Comparison of ENCODE assay signal across 8 cellular contexts in genomic region chr13:36819064-36819810, GRCh38. TPM values are rescaled to one million over a fixed set of nuclear protein-coding genes. Genes with fewer than 3 reads are reported as not detected.
A peak's percentile ranks its signal among the peaks of the same experiment; 100 is the strongest.
DNase-seq lines count a peak whose midpoint lies in the region; ATAC-seq, FAIRE-seq and TF ChIP-seq lines count a peak whose summit lies in the region.

Gene RFXAP, plus strand, starts transcription at chr13:36819222. Its CDS starts 136 bp downstream, at chr13:36819358.

- POLR2A ChIA-PET in BJ (lab: Charles Lee) (no interaction called here), HepG2 (lab: Yijun Ruan, JAX) (interaction anchor here (0.7 to 0.9 kb wide), 2 partner anchors 9 to 10 kb away, joined by 3 to 4 read pairs; no protein-coding TSS in a partner anchor)

- FAIRE-seq in HepG2 (lab: Jason Lieb, UNC): no peak

- H3K9me3 ChIP-seq in HepG2 (ENCODE audit: low read length): no peaks in the 10 kb centered on the region

- peaks cover 47% of the 10 kb centered on the region for H3K4me1 Mint-ChIP-seq in activated CD4-positive, alpha-beta T cell treated with anti-CD3 and anti-CD28 coated beads, Interleukin-2, amount 10 ng/mL, durations not matched to agents 24 days and 14 days

- H2AFZ ChIP-seq in HepG2 (ENCODE audit: low read length): peak within 1 kb of the TSS; percentile 92

- peaks cover 48% of the 10 kb centered on the region for H3K4me1 ChIP-seq in HepG2 (ENCODE audit: insufficient read depth, low read length)

- DNase-seq in BJ (ENCODE audit: low read depth) (peak; percentile 24), NCI-H526 treated with DMSO at 0.1 percent for 48 hours (lab: John Stamatoyannopoulos, UW) (peak; percentile 84), coronary artery (ENCODE audit: low spot score) (peak; percentile 86), HepG2 (ENCODE audit: low spot score) (peak; percentile 74)
- peak; percentile 98 for DNase-seq in activated CD4-positive, alpha-beta T cell treated with anti-CD3 and anti-CD28 coated beads, Interleukin-2, amount 10 ng/mL, durations not matched to agents 24 days and 14 days
- peak; percentile 87 to 89 for DNase-seq in stimulated activated CD4-positive, alpha-beta T cell treated with anti-CD3 and anti-CD28 coated beads, Interleukin-2, amount 100 ng/mL, for 48 hours

- H3K9me3 Mint-ChIP-seq in activated CD4-positive, alpha-beta T cell treated with anti-CD3 and anti-CD28 coated beads, Interleukin-2, amount 10 ng/mL, durations not matched to agents 24 days and 14 days: no peaks in the 10 kb centered on the region

- TF ChIP-seq POLR2A in GM19099 (IDR thresholded peaks at IDR 0.05; ENCODE audit: extremely low read depth, insufficient read length, low read depth) (peak; percentile 75), HepG2 (IDR thresholded peaks at IDR 0.05; ENCODE audit: insufficient read depth in 1 of 2, low read depth in 2 of 2, low read length in 2 of 2) (peak; percentile 62 to 78)

- peaks cover 35% of the 10 kb centered on the region for H3K79me2 ChIP-seq in HepG2 (ENCODE audit: insufficient read depth, low read length)

- peak within 1 kb of the TSS; percentile 97 for H3K27ac Mint-ChIP-seq in activated CD4-positive, alpha-beta T cell treated with anti-CD3 and anti-CD28 coated beads, Interleukin-2, amount 10 ng/mL, durations not matched to agents 24 days and 14 days

- H3K27me3 ChIP-seq in BJ (ENCODE audit: control insufficient read depth, insufficient read depth, low read length) (no peaks in the 10 kb centered on the region), HepG2 (ENCODE audit: control insufficient read depth in 1 of 2, insufficient read depth in 2 of 2, low read length in 2 of 2) (no peaks in the 10 kb centered on the region; a peak in 1 of 5 replicates)

- TF ChIP-seq RAD21 in HepG2 (CRISPR knock-in tag; IDR thresholded peaks at IDR 0.05): peak; percentile 25; the same call in 1 of the 2 replicates

- TF ChIP-seq EP300 in HepG2 (IDR thresholded peaks at IDR 0.05; ENCODE audit: low read depth in 2 of 2, low read length in 2 of 2): no peak
- TF ChIP-seq EP300 in HepG2 (CRISPR knock-in tag; IDR thresholded peaks at IDR 0.05; ENCODE audit: borderline replicate concordance): no peak

- peak within 1 kb of the TSS; percentile 96 for H3K4me3 Mint-ChIP-seq in activated CD4-positive, alpha-beta T cell treated with anti-CD3 and anti-CD28 coated beads, Interleukin-2, amount 10 ng/mL, durations not matched to agents 24 days and 14 days

- intact Hi-C loops in activated CD4-positive, alpha-beta T cell treated with anti-CD3 and anti-CD28 coated beads, Interleukin-2, amount 10 ng/mL, durations not matched to agents 24 days and 14 days (cut with micrococcal nuclease): loop anchor here (1.0 to 10.0 kb wide), 6 partner anchors 38 to 1526 kb away; partner anchors contain the start of genes ALG5, SPART, SUPT20H and UFM1
- intact Hi-C loops in HepG2 (cut with micrococcal nuclease; ENCODE audit: unreplicated experiment): loop anchor here (2.0 kb wide), 2 partner anchors 64 to 240 kb away; partner anchors contain the start of gene SUPT20H

- H3K4me3 ChIP-seq in BJ (ENCODE audit: low read depth, low read length): peak within 1 kb of the TSS; percentile 92
- H3K4me3 ChIP-seq in coronary artery: peak within 1 kb of the TSS; percentile 80
- H3K4me3 ChIP-seq in HepG2 (replicated peaks in 1 of 3; ENCODE audit: insufficient read depth in 1 of 3, low read depth in 2 of 3, low read length in 3 of 3): peak within 1 kb of the TSS; percentile 71 to 84 (median 77)

- CTCF ChIA-PET in BJ (lab: Yijun Ruan, JAX) (interaction anchor here (0.6 kb wide), 2 partner anchors 72 to 1626 kb away, joined by 3 to 4 read pairs; no protein-coding TSS in a partner anchor), HepG2 (lab: Yijun Ruan, JAX; ENCODE audit: low intra/inter-chr PET ratio, low total read pairs) (no interaction called here)

- in situ Hi-C loops in HepG2 (cut with HindIII; ENCODE audit: extremely low pct_ligation_motif_present, low pct_unique_long_range_greater_than_20kb): no loop called here

- H3K27me3 Mint-ChIP-seq in activated CD4-positive, alpha-beta T cell treated with anti-CD3 and anti-CD28 coated beads, Interleukin-2, amount 10 ng/mL, durations not matched to agents 24 days and 14 days: peaks cover 14% of the 10 kb centered on the region

- TF ChIP-seq CTCF in BJ (IDR thresholded peaks at IDR 0.05; ENCODE audit: insufficient read depth, low read depth, low read length): no peak
- no peak for TF ChIP-seq CTCF in coronary artery (IDR thresholded peaks at IDR 0.05)
- TF ChIP-seq CTCF in HepG2 (CRISPR knock-in tag; IDR thresholded peaks at IDR 0.05): peak; percentile 22; the same call in 1 of the 2 replicates

- no TSS peak for BruUV-seq in HepG2 (replicated peaks; lab: Mats Ljungman, UMichigan)

- H3K9ac ChIP-seq in HepG2 (ENCODE audit: insufficient read depth, low read depth, low read length): peak within 1 kb of the TSS; percentile 73

- under 1% methylated on average over 25 of the region's 78 CpGs for WGBS in HepG2 (ENCODE audit: low lambda C conversion rate)

- H3K36me3 Mint-ChIP-seq in activated CD4-positive, alpha-beta T cell treated with anti-CD3 and anti-CD28 coated beads, Interleukin-2, amount 10 ng/mL, durations not matched to agents 24 days and 14 days (ENCODE audit: low read depth): peaks cover 17% of the 10 kb centered on the region

- no peaks in the 10 kb centered on the region for H3K36me3 ChIP-seq in BJ (ENCODE audit: control insufficient read depth, insufficient read depth, low read length)
- H3K36me3 ChIP-seq in HepG2 (replicated peaks in 1 of 2; ENCODE audit: control insufficient read depth in 1 of 2, insufficient read depth in 2 of 2, low read length in 2 of 2): no peaks in the 10 kb centered on the region

- ATAC-seq in HG03378 (IDR thresholded peaks at IDR 0.05; ENCODE audit: unreplicated experiment): peak; percentile 70
- ATAC-seq in HepG2: peak; percentile 93

- peak within 1 kb of the TSS; percentile 82 for H3K4me2 ChIP-seq in HepG2 (ENCODE audit: low read depth, low read length)

- H4K20me1 ChIP-seq in HepG2 (ENCODE audit: insufficient read depth, low read length): peaks cover 6% of the 10 kb centered on the region; the same call in 1 of the 2 replicates

- peak within 1 kb of the TSS; percentile 47 to 59 for H3K27ac ChIP-seq in coronary artery
- peak within 1 kb of the TSS; percentile 63 for H3K27ac ChIP-seq in HepG2 (ENCODE audit: extremely low read length, insufficient read depth, low read length)

TF ChIP-seq in HepG2, 621 proteins besides CTCF, POLR2A, EP300 and RAD21 (continues in another document):
- TF ChIP-seq MED8 (CRISPR knock-in tag; IDR thresholded peaks at IDR 0.05; ENCODE audit: insufficient replicate concordance) (no peak), ZNF549 (CRISPR knock-in tag; IDR thresholded peaks at IDR 0.05) (no peak), ARID3A (IDR thresholded peaks at IDR 0.05; ENCODE audit: low read depth, low read length) (no peak), ZSCAN21 (CRISPR knock-in tag; IDR thresholded peaks at IDR 0.05; ENCODE audit: borderline replicate concordance) (peak; percentile 82)

RNA-seq across cellular contexts. Expression of gene RFXAP, which starts in this region (rescaled TPM):
- 1.7 and 3.3 TPM in 2 replicates for polyA plus RNA-seq in BJ (2011; rRNA removed)
- 0.66 and 1.1 TPM in 2 replicates for polyA minus RNA-seq in BJ (2011; rRNA and poly(A)+ RNA removed)
- 18.0 and 20.9 TPM in 2 replicates for total RNA-seq in activated CD4-positive, alpha-beta T cell treated with anti-CD3 and anti-CD28 coated beads, Interleukin-2, amount 10 ng/mL, durations not matched to agents 24 days and 14 days
- total RNA-seq in HepG2 (2016; rRNA removed; fragmentation: Illumina TruSeq; extraction: Trizol): 1.8 and 4.4 TPM in 2 replicates
- 0.40 and 0.53 TPM in 2 replicates for total RNA-seq in HepG2 (2016; cell fraction: cytosol; rRNA removed; fragmentation: Illumina TruSeq; extraction: Trizol; ENCODE audit: low read depth)
- total RNA-seq in HepG2 (2016; cell fraction: insoluble cytoplasmic fraction; rRNA removed; fragmentation: Illumina TruSeq; extraction: Trizol): 2.1 and 3.6 TPM in 2 replicates
- total RNA-seq in HepG2 (2016; cell fraction: membrane; rRNA removed; fragmentation: Illumina TruSeq; extraction: Trizol): 3.3 and 3.5 TPM in 2 replicates
- 4.8 and 5.9 TPM in 2 replicates for total RNA-seq in HepG2 (2016; cell fraction: nucleus; rRNA removed; fragmentation: Illumina TruSeq; extraction: Trizol)
- polyA plus RNA-seq in HepG2 (2011; rRNA removed): 6.9 and 7.9 TPM in 2 replicates
- 3.0 and 4.3 TPM in 2 replicates for polyA plus RNA-seq in HepG2 (2011; cell fraction: cytosol; rRNA removed)
- 5.9 and 7.8 TPM in 2 replicates for polyA plus RNA-seq in HepG2 (2011; cell fraction: nucleus; rRNA removed)
- polyA plus RNA-seq in HepG2 (2012): 8.1 and 9.7 TPM in 2 replicates
- polyA plus RNA-seq in HepG2 (2016; cell fraction: cytosol; fragmentation: Illumina TruSeq; extraction: Trizol; ENCODE audit: low read depth): 0.99 and 2.0 TPM in 2 replicates
- polyA plus RNA-seq in HepG2 (2016; cell fraction: insoluble cytoplasmic fraction; fragmentation: Illumina TruSeq; extraction: Trizol; ENCODE audit: low read depth): 12.7 and 13.6 TPM in 2 replicates
- 4.3 and 5.6 TPM in 2 replicates for polyA plus RNA-seq in HepG2 (2016; cell fraction: membrane; fragmentation: Illumina TruSeq; extraction: Trizol; ENCODE audit: low read depth)
- polyA plus RNA-seq in HepG2 (2016; cell fraction: nucleus; fragmentation: Illumina TruSeq; extraction: Trizol; ENCODE audit: insufficient read depth, low read depth): 17.8 and 18.4 TPM in 2 replicates
- 1.7 and 1.9 TPM in 2 replicates for polyA minus RNA-seq in HepG2 (2011; rRNA and poly(A)+ RNA removed; ENCODE audit: low replicate concordance)
- 2.0 and 2.9 TPM in 2 replicates for polyA minus RNA-seq in HepG2 (2011; cell fraction: cytosol; rRNA and poly(A)+ RNA removed)
- polyA minus RNA-seq in HepG2 (2011; cell fraction: nucleus; rRNA and poly(A)+ RNA removed): 8.5 and 10.2 TPM in 2 replicates

Comparison
In these comparisons a context has a peak if more than half of its experiments do, and no peak if none do; other contexts are left out.
1. Peak in every context shown above with its lines: DNase-seq, ATAC-seq, H3K4me3 ChIP-seq and H3K27ac ChIP-seq.
2. DNase-seq: peak in every context shown above with its lines; median percentile 98 in activated CD4-positive, alpha-beta T cell treated with anti-CD3 and anti-CD28 coated beads, Interleukin-2, amount 10 ng/mL, durations not matched to agents 24 days and 14 days; 88 in stimulated activated CD4-positive, alpha-beta T cell treated with anti-CD3 and anti-CD28 coated beads, Interleukin-2, amount 100 ng/mL, for 48 hours; 86 in coronary artery; 84 in NCI-H526 treated with DMSO at 0.1 percent for 48 hours; 74 in HepG2; 24 in BJ.